ENCODE assay signal across 16 cellular contexts in genomic region chr17:64045176-64045575, GRCh38. TPM values are rescaled to one million over a fixed set of nuclear protein-coding genes. Genes with fewer than 3 reads are reported as not detected.
A peak's percentile ranks its signal among the peaks of the same experiment; 100 is the strongest.
DNase-seq lines count a peak whose midpoint lies in the region; ATAC-seq and TF ChIP-seq lines count a peak whose summit lies in the region.
"Had no signal": no experiment of that assay in that cellular context is flagged by ENCODE, and none has a peak within 500 bp of the region (broad histone marks: within the 10 kb centered on the region; RNA-seq: fewer than 3 reads in every experiment).

No MANE protein-coding gene starts in this region.

- no peak overlapping the region for H3K9ac ChIP-seq in mesendoderm (ENCODE audit: low read length)
- H3K9ac ChIP-seq: BLaER1 treated with 17β-estradiol and CSF1 and Interleukin-3, amounts not matched to agents 10 nM and 100 nM had no signal

- intact Hi-C loops in activated CD8-positive, alpha-beta T cell treated with anti-CD3 and anti-CD28 coated beads for 36 hours (cut with micrococcal nuclease), result no loop called here

- no peak overlapping the region for H2BK15ac ChIP-seq in mesendoderm (replicated peaks; ENCODE audit: low read depth)

- WGBS in mesendoderm (ENCODE audit: extremely low coverage, insufficient coverage, low lambda C conversion rate), result no CpG with 5 or more reads among the region's 13 CpGs

- H2BK5ac ChIP-seq in mesendoderm (ENCODE audit: low read length), result no peak overlapping the region

- no peak overlapping the region for H4K5ac ChIP-seq in mesendoderm (ENCODE audit: low read length)

- H3K56ac ChIP-seq in mesendoderm (ENCODE audit: low read length), result no peak overlapping the region

- no peaks in the 10 kb centered on the region for H3K27me3 Mint-ChIP-seq in activated CD8-positive, alpha-beta T cell treated with anti-CD3 and anti-CD28 coated beads, Interleukin-2, amount 10 ng/mL, durations not matched to agents 7 days and 5 days (ENCODE audit: low read depth)
- H3K27me3 Mint-ChIP-seq in activated CD8-positive, alpha-beta T cell treated with anti-CD3 and anti-CD28 coated beads for 36 hours, result no peaks in the 10 kb centered on the region
- no peaks in the 10 kb centered on the region for H3K27me3 Mint-ChIP-seq in CD4-positive, CD25-positive, alpha-beta regulatory T cell
- no peaks in the 10 kb centered on the region for H3K27me3 Mint-ChIP-seq in T-helper 17 cell
- H3K27me3 Mint-ChIP-seq: CD4-positive, alpha-beta T cell had no signal

- no peak overlapping the region for H3K27ac ChIP-seq in CD4-positive, CD25-positive, alpha-beta regulatory T cell (ENCODE audit: insufficient read depth, low read length, poor library complexity, severe bottlenecking)
- no peak overlapping the region for H3K27ac ChIP-seq in mesendoderm (ENCODE audit: low read depth, low read length)
- H3K27ac ChIP-seq: BLaER1 treated with 17β-estradiol and CSF1 and Interleukin-3, amounts not matched to agents 10 nM and 100 nM had no signal

- CTCF ChIA-PET in activated CD8-positive, alpha-beta T cell treated with anti-CD3 and anti-CD28 coated beads, Interleukin-2, amount 10 ng/mL, durations not matched to agents 7 days and 5 days (lab: Charles Lee), result interaction anchor here (2.7 to 5.3 kb wide), 2 partner anchors 16 to 89 kb away, joined by 13 to 22 read pairs; no protein-coding TSS in a partner anchor
- CTCF ChIA-PET in activated CD8-positive, alpha-beta T cell treated with anti-CD3 and anti-CD28 coated beads for 36 hours (lab: Charles Lee), result interaction anchor here (1.0 to 2.0 kb wide), 5 partner anchors 16 to 237 kb away, joined by 3 to 5 read pairs (median 5); no protein-coding TSS in a partner anchor

- H3K79me1 ChIP-seq in mesendoderm (ENCODE audit: low read length), result no peaks in the 10 kb centered on the region

- H3K27me3 ChIP-seq in CD4-positive, CD25-positive, alpha-beta regulatory T cell (ENCODE audit: control insufficient read depth, insufficient read depth, low read length), result no peaks in the 10 kb centered on the region
- H3K27me3 ChIP-seq in mesendoderm (ENCODE audit: insufficient read depth, low read length, poor library complexity), result no peaks in the 10 kb centered on the region
- H3K27me3 ChIP-seq: BLaER1 treated with 17β-estradiol and CSF1 and Interleukin-3, amounts not matched to agents 10 nM and 100 nM had no signal

- H3K4me3 Mint-ChIP-seq in activated CD8-positive, alpha-beta T cell treated with anti-CD3 and anti-CD28 coated beads, Interleukin-2, amount 10 ng/mL, durations not matched to agents 7 days and 5 days, result no peak overlapping the region
- no peak overlapping the region for H3K4me3 Mint-ChIP-seq in activated CD8-positive, alpha-beta T cell treated with anti-CD3 and anti-CD28 coated beads for 36 hours
- H3K4me3 Mint-ChIP-seq in CD4-positive, CD25-positive, alpha-beta regulatory T cell, result peak overlapping the region in 1 of 4 donors; percentile 43
- no peak overlapping the region for H3K4me3 Mint-ChIP-seq in T-helper 17 cell
- no peak overlapping the region for H3K4me3 Mint-ChIP-seq in stimulated activated effector memory CD8-positive, alpha-beta T cell treated with anti-CD3 and anti-CD28 coated beads, Interleukin-12 subunit alpha, Interleukin-12 subunit beta, amount 100 ng/mL, for 72 hours
- H3K4me3 Mint-ChIP-seq: CD4-positive, alpha-beta T cell; HFFc6 had no signal

- H3K4me1 ChIP-seq in CD4-positive, CD25-positive, alpha-beta regulatory T cell (ENCODE audit: control insufficient read depth, insufficient read depth, low read length, poor library complexity, severe bottlenecking), result peaks cover 20% of the 10 kb centered on the region
- H3K4me1 ChIP-seq in mesendoderm (ENCODE audit: control insufficient read depth, low read depth, low read length), result no peaks in the 10 kb centered on the region
- H3K4me1 ChIP-seq: BLaER1 treated with 17β-estradiol and CSF1 and Interleukin-3, amounts not matched to agents 10 nM and 100 nM had no signal

- no peak overlapping the region for H2AK5ac ChIP-seq in mesendoderm (ENCODE audit: low read length)

- H3K4me1 Mint-ChIP-seq in activated CD8-positive, alpha-beta T cell treated with anti-CD3 and anti-CD28 coated beads, Interleukin-2, amount 10 ng/mL, durations not matched to agents 7 days and 5 days (ENCODE audit: low read depth), result peaks cover 16% of the 10 kb centered on the region
- H3K4me1 Mint-ChIP-seq in activated CD8-positive, alpha-beta T cell treated with anti-CD3 and anti-CD28 coated beads for 36 hours (ENCODE audit: low read depth), result peaks cover 9% of the 10 kb centered on the region
- H3K4me1 Mint-ChIP-seq in CD4-positive, CD25-positive, alpha-beta regulatory T cell, result peaks cover 0 to 30% (median 6%) of the 10 kb centered on the region in 4 donors
- peaks cover 18% of the 10 kb centered on the region for H3K4me1 Mint-ChIP-seq in T-helper 17 cell
- H3K4me1 Mint-ChIP-seq in stimulated activated effector memory CD8-positive, alpha-beta T cell treated with anti-CD3 and anti-CD28 coated beads, Interleukin-12 subunit alpha, Interleukin-12 subunit beta, amount 100 ng/mL, for 72 hours, result peaks cover 47% of the 10 kb centered on the region

- DNase-seq in activated CD8-positive, alpha-beta T cell treated with anti-CD3 and anti-CD28 coated beads, Interleukin-2, amount 10 ng/mL, durations not matched to agents 7 days and 5 days, result no peak
- DNase-seq in activated CD8-positive, alpha-beta T cell treated with anti-CD3 and anti-CD28 coated beads for 36 hours, result no peak
- no peak for DNase-seq in CD4-positive, CD25-positive, alpha-beta regulatory T cell
- DNase-seq in T-helper 17 cell, result no peak
- DNase-seq in stimulated activated effector memory CD8-positive, alpha-beta T cell treated with anti-CD3 and anti-CD28 coated beads, Interleukin-12 subunit alpha, Interleukin-12 subunit beta, amount 100 ng/mL, for 72 hours (ENCODE audit: low spot score in 2 of 2), result no peak
- DNase-seq in mesendoderm, result no peak
- DNase-seq in SW480 (ENCODE audit: low spot score), result no peak
- DNase-seq: ACHN; CD4-positive, alpha-beta T cell; COR-L47; DMS153; DMS79 treated with DMSO at 0.1 percent for 48 hours; EL; HCEC 1CT; HFFc6 had no signal

- no peak overlapping the region for H3K4me2 ChIP-seq in mesendoderm (ENCODE audit: low read length)
- H3K4me2 ChIP-seq: BLaER1 treated with 17β-estradiol and CSF1 and Interleukin-3, amounts not matched to agents 10 nM and 100 nM had no signal

- H4K8ac ChIP-seq in mesendoderm (ENCODE audit: low read depth, low read length), result no peak overlapping the region

- H3K36me3 ChIP-seq in CD4-positive, CD25-positive, alpha-beta regulatory T cell (ENCODE audit: control insufficient read depth, insufficient read depth, low read length), result peaks cover 65% of the 10 kb centered on the region
- H3K36me3 ChIP-seq in mesendoderm (ENCODE audit: control insufficient read depth, insufficient read depth, low read length), result no peaks in the 10 kb centered on the region

- no peaks in the 10 kb centered on the region for H3K9me3 ChIP-seq in CD4-positive, CD25-positive, alpha-beta regulatory T cell (ENCODE audit: control insufficient read depth in 2 of 2, low read length in 2 of 2)
- no peaks in the 10 kb centered on the region for H3K9me3 ChIP-seq in T-helper 17 cell (ENCODE audit: control insufficient read depth, low read length, poor library complexity, severe bottlenecking)
- H3K9me3 ChIP-seq: BLaER1 treated with 17β-estradiol and CSF1 and Interleukin-3, amounts not matched to agents 10 nM and 100 nM had no signal

- no peaks in the 10 kb centered on the region for H3K9me3 Mint-ChIP-seq in activated CD8-positive, alpha-beta T cell treated with anti-CD3 and anti-CD28 coated beads, Interleukin-2, amount 10 ng/mL, durations not matched to agents 7 days and 5 days (ENCODE audit: insufficient read depth)
- H3K9me3 Mint-ChIP-seq in activated CD8-positive, alpha-beta T cell treated with anti-CD3 and anti-CD28 coated beads for 36 hours, result no peaks in the 10 kb centered on the region
- H3K9me3 Mint-ChIP-seq in CD4-positive, CD25-positive, alpha-beta regulatory T cell, result no peaks in the 10 kb centered on the region
- H3K9me3 Mint-ChIP-seq in stimulated activated effector memory CD8-positive, alpha-beta T cell treated with anti-CD3 and anti-CD28 coated beads, Interleukin-12 subunit alpha, Interleukin-12 subunit beta, amount 100 ng/mL, for 72 hours, result no peaks in the 10 kb centered on the region
- H3K9me3 Mint-ChIP-seq: CD4-positive, alpha-beta T cell; HFFc6 had no signal

- H3K18ac ChIP-seq in mesendoderm (ENCODE audit: low read length), result no peak overlapping the region

- POLR2A ChIA-PET in activated CD8-positive, alpha-beta T cell treated with anti-CD3 and anti-CD28 coated beads, Interleukin-2, amount 10 ng/mL, durations not matched to agents 7 days and 5 days (lab: Charles Lee), result interaction anchor here (0.6 kb wide), 1 partner anchor 1514 kb away, joined by 4 read pairs; no protein-coding TSS in a partner anchor
- POLR2A ChIA-PET in activated CD8-positive, alpha-beta T cell treated with anti-CD3 and anti-CD28 coated beads for 36 hours (lab: Charles Lee), result interaction anchor here (1.5 kb wide), 1 partner anchor 10 kb away, joined by 4 read pairs; no protein-coding TSS in a partner anchor

- no peak for ATAC-seq in activated CD8-positive, alpha-beta T cell treated with anti-CD3 and anti-CD28 coated beads, Interleukin-2, amount 10 ng/mL, durations not matched to agents 7 days and 5 days
- no peak for ATAC-seq in activated CD8-positive, alpha-beta T cell treated with anti-CD3 and anti-CD28 coated beads for 36 hours
- ATAC-seq in CD4-positive, CD25-positive, alpha-beta regulatory T cell (ENCODE audit: low read depth in 2 of 2), result no peak
- no peak for ATAC-seq in T-helper 17 cell
- ATAC-seq in stimulated activated effector memory CD8-positive, alpha-beta T cell treated with anti-CD3 and anti-CD28 coated beads, Interleukin-12 subunit alpha, Interleukin-12 subunit beta, amount 100 ng/mL, for 72 hours, result no peak

- no peak for TF ChIP-seq CTCF in activated CD8-positive, alpha-beta T cell treated with anti-CD3 and anti-CD28 coated beads for 36 hours (IDR thresholded peaks at IDR 0.05)

- H3K4ac ChIP-seq in mesendoderm (ENCODE audit: low read depth, low read length), result no peak overlapping the region

- H3K36me3 Mint-ChIP-seq in activated CD8-positive, alpha-beta T cell treated with anti-CD3 and anti-CD28 coated beads, Interleukin-2, amount 10 ng/mL, durations not matched to agents 7 days and 5 days (ENCODE audit: low read depth), result peaks cover 47% of the 10 kb centered on the region
- H3K36me3 Mint-ChIP-seq in activated CD8-positive, alpha-beta T cell treated with anti-CD3 and anti-CD28 coated beads for 36 hours (ENCODE audit: low read depth), result peaks cover 34% of the 10 kb centered on the region
- H3K36me3 Mint-ChIP-seq in CD4-positive, CD25-positive, alpha-beta regulatory T cell, result peaks cover 52% of the 10 kb centered on the region
- peaks cover 9% of the 10 kb centered on the region for H3K36me3 Mint-ChIP-seq in T-helper 17 cell (ENCODE audit: low read depth)
- H3K36me3 Mint-ChIP-seq in stimulated activated effector memory CD8-positive, alpha-beta T cell treated with anti-CD3 and anti-CD28 coated beads, Interleukin-12 subunit alpha, Interleukin-12 subunit beta, amount 100 ng/mL, for 72 hours, result peaks cover 100% of the 10 kb centered on the region

- H3K27ac Mint-ChIP-seq in activated CD8-positive, alpha-beta T cell treated with anti-CD3 and anti-CD28 coated beads, Interleukin-2, amount 10 ng/mL, durations not matched to agents 7 days and 5 days, result peak overlapping the region; percentile 12
- no peak overlapping the region for H3K27ac Mint-ChIP-seq in activated CD8-positive, alpha-beta T cell treated with anti-CD3 and anti-CD28 coated beads for 36 hours
- peak overlapping the region in 2 of 3 donors; percentile 5 to 71 for H3K27ac Mint-ChIP-seq in CD4-positive, CD25-positive, alpha-beta regulatory T cell
- peak overlapping the region; percentile 79 for H3K27ac Mint-ChIP-seq in T-helper 17 cell
- H3K27ac Mint-ChIP-seq in stimulated activated effector memory CD8-positive, alpha-beta T cell treated with anti-CD3 and anti-CD28 coated beads, Interleukin-12 subunit alpha, Interleukin-12 subunit beta, amount 100 ng/mL, for 72 hours, result peak overlapping the region; percentile 80
- H3K27ac Mint-ChIP-seq: CD4-positive, alpha-beta T cell; HFFc6 had no signal

- H3K23ac ChIP-seq in mesendoderm (ENCODE audit: low read length), result no peak overlapping the region

- no peak overlapping the region for H2BK120ac ChIP-seq in mesendoderm (ENCODE audit: low read depth, low read length)

- no peaks in the 10 kb centered on the region for H3K79me2 ChIP-seq in mesendoderm (ENCODE audit: control insufficient read depth, insufficient read depth, low read length)

- H3K4me3 ChIP-seq in CD4-positive, CD25-positive, alpha-beta regulatory T cell (ENCODE audit: low read depth, low read length), result no peak overlapping the region
- no peak overlapping the region for H3K4me3 ChIP-seq in mesendoderm (ENCODE audit: low read length)
- H3K4me3 ChIP-seq: BLaER1 treated with 17β-estradiol and CSF1 and Interleukin-3, amounts not matched to agents 10 nM and 100 nM had no signal

RNA-seq across cellular contexts. Expression of gene ICAM2, which starts 24.7 kb away (rescaled TPM):
- 10 to 100 TPM; 48.4 to 51.3 TPM for total RNA-seq in activated CD8-positive, alpha-beta T cell treated with anti-CD3 and anti-CD28 coated beads, Interleukin-2, amount 10 ng/mL, durations not matched to agents 7 days and 5 days
- total RNA-seq in activated CD8-positive, alpha-beta T cell treated with anti-CD3 and anti-CD28 coated beads for 36 hours, result 10 to 100 TPM; 53.3 to 53.7 TPM
- total RNA-seq in CD4-positive, CD25-positive, alpha-beta regulatory T cell, result 106 TPM
- 100 to 1,000 TPM; 465 to 625 (median 548) TPM for polyA plus RNA-seq in CD4-positive, CD25-positive, alpha-beta regulatory T cell
- total RNA-seq in T-helper 17 cell, result 100 to 1,000 TPM; 113 to 115 TPM
- polyA plus RNA-seq in mesendoderm (2013, experiment 1 of 2), result 0.70 TPM
- polyA plus RNA-seq in mesendoderm (2013, experiment 2 of 2), result 0.57 TPM

RNA-seq across cellular contexts. Expression of gene PRR29, which starts 47.0 kb away (rescaled TPM):
- 1 to 10 TPM in 1 of 2 experiments, under 1 TPM in 1; 0.97 to 1.3 TPM for total RNA-seq in activated CD8-positive, alpha-beta T cell treated with anti-CD3 and anti-CD28 coated beads, Interleukin-2, amount 10 ng/mL, durations not matched to agents 7 days and 5 days
- total RNA-seq in activated CD8-positive, alpha-beta T cell treated with anti-CD3 and anti-CD28 coated beads for 36 hours, result 1 to 10 TPM in 1 of 2 experiments, under 1 TPM in 1; 0.74 to 2.5 TPM
- total RNA-seq in CD4-positive, CD25-positive, alpha-beta regulatory T cell, result 0.52 TPM
- 1 to 10 TPM; 3.9 to 6.9 (median 6.2) TPM for polyA plus RNA-seq in CD4-positive, CD25-positive, alpha-beta regulatory T cell
- 1 to 10 TPM; 1.7 to 3.3 TPM for total RNA-seq in T-helper 17 cell
- 0.22 TPM for polyA plus RNA-seq in mesendoderm (2013, experiment 1 of 2)
- polyA plus RNA-seq in mesendoderm (2013, experiment 2 of 2), result 0.27 TPM
